In genomic region chr6:108561742-108562502, GRCh38 we compare ENCODE assay signal across 8 cellular contexts. TPM values are rescaled to one million over a fixed set of nuclear protein-coding genes. Genes with fewer than 3 reads are reported as not detected.
DNase-seq lines count a peak whose midpoint lies in the region; ATAC-seq and TF ChIP-seq lines count a peak whose summit lies in the region.

No MANE protein-coding gene starts in this region.

- H3K27me3 ChIP-seq in esophagus (ENCODE audit: control insufficient read depth in 1 of 2, insufficient read depth in 2 of 2, low read length in 2 of 2): no peaks in the 10 kb centered on the region

- H3K27ac ChIP-seq in esophagus (ENCODE audit: low read depth in 2 of 2, low read length in 1 of 2): peak overlapping the region; percentile 78 to 81

- DNase-seq in NCI-H2227 (lab: John Stamatoyannopoulos, UW; ENCODE audit: unreplicated experiment) (peak; percentile 13), NCI-H2227 treated with DMSO at 0.1 percent for 48 hours (lab: John Stamatoyannopoulos, UW) (no peak), SW480 (ENCODE audit: low spot score) (peak; percentile 42), NCI-H128 (lab: John Stamatoyannopoulos, UW; ENCODE audit: unreplicated experiment) (no peak)

- no peaks in the 10 kb centered on the region for H3K9me3 Mint-ChIP-seq in nephron

- peak overlapping the region; percentile 37 to 94 (median 90) for H3K27ac Mint-ChIP-seq in nephron

- H3K9me3 ChIP-seq in esophagus (ENCODE audit: control insufficient read depth in 2 of 2, insufficient read depth in 1 of 2, low read depth in 1 of 2, low read length in 1 of 2): no peaks in the 10 kb centered on the region

- TF ChIP-seq CTCF in nephron (IDR thresholded peaks at IDR 0.05; ENCODE audit: unreplicated experiment in 3 of 3): no peak

- peak overlapping the region; percentile 86 to 89 for H3K4me3 ChIP-seq in esophagus (ENCODE audit: low read depth in 1 of 2, low read length in 2 of 2)

- 22 to 23% methylated on average over 46 of the region's 46 CpGs for WGBS in esophagus, 2 donors

- peaks cover 0 to 2% of the 10 kb centered on the region in 2 donors for H3K4me1 ChIP-seq in esophagus (ENCODE audit: control insufficient read depth in 2 of 2, insufficient read depth in 2 of 2, low read length in 1 of 2)

- H3K4me3 Mint-ChIP-seq in nephron: peak overlapping the region; percentile 94 to 98 (median 94)

- no peak for TF ChIP-seq POLR2A in GM18505 (IDR thresholded peaks at IDR 0.05; ENCODE audit: borderline replicate concordance, extremely low read depth, insufficient read depth, insufficient read length)

- peaks cover 13% of the 10 kb centered on the region for H3K36me3 Mint-ChIP-seq in nephron (ENCODE audit: low read depth)

- no peak for ATAC-seq in GM19397 (IDR thresholded peaks at IDR 0.05; ENCODE audit: unreplicated experiment)
- ATAC-seq in GM18505 (IDR thresholded peaks at IDR 0.05; ENCODE audit: unreplicated experiment): no peak

- H3K36me3 ChIP-seq in esophagus (ENCODE audit: control insufficient read depth in 2 of 2, insufficient read depth in 2 of 2, low read length in 1 of 2): no peaks in the 10 kb centered on the region

- peaks cover 4% of the 10 kb centered on the region for H3K27me3 Mint-ChIP-seq in nephron (ENCODE audit: low read depth)

- H3K4me1 Mint-ChIP-seq in nephron: peaks cover 49% of the 10 kb centered on the region

RNA-seq across cellular contexts. Expression of gene FOXO3, which starts 1.2 kb away (rescaled TPM):
- polyA plus RNA-seq in esophagus: 10 to 100 TPM in 1 of 2 donors, 1 to 10 TPM in 1; 9.6 to 15.3 TPM

Comparison
In these comparisons a context has a peak if more than half of its experiments do, and no peak if none do; other contexts are left out.
1. DNase-seq: peak in NCI-H2227 (single experiment) and SW480 (single experiment); none in NCI-H2227 treated with DMSO at 0.1 percent for 48 hours (single experiment) and NCI-H128 (single experiment).